Comparison of ENCODE assay signal across 13 cellular contexts in genomic region chr11:413120-414081, GRCh38. TPM values are rescaled to one million over a fixed set of nuclear protein-coding genes. Genes with fewer than 3 reads are reported as not detected.
DNase-seq lines count a peak whose midpoint lies in the region; ATAC-seq and TF ChIP-seq lines count a peak whose summit lies in the region.
"Had no signal": no experiment of that assay in that cellular context is flagged by ENCODE, and none has a peak within 500 bp of the region (broad histone marks: within the 10 kb centered on the region; RNA-seq: fewer than 3 reads in every experiment).

No MANE protein-coding gene starts in this region.

- no peaks in the 10 kb centered on the region for H3K36me3 ChIP-seq in GM06990 (ENCODE audit: control insufficient read depth, insufficient read depth, low read length)

- ATAC-seq in activated CD8-positive, alpha-beta T cell treated with anti-CD3 and anti-CD28 coated beads for 36 hours: no peak
- peak in 1 of 3 donors; percentile 28 for ATAC-seq in natural killer cell
- no peak for ATAC-seq in HG02870 (IDR thresholded peaks at IDR 0.05; ENCODE audit: unreplicated experiment)

- H3K9me3 Mint-ChIP-seq in activated CD8-positive, alpha-beta T cell treated with anti-CD3 and anti-CD28 coated beads for 36 hours: no peaks in the 10 kb centered on the region
- H3K9me3 Mint-ChIP-seq in natural killer cell (no peaks in the 10 kb centered on the region), progenitor cell of endocrine pancreas (ENCODE audit: low read depth) (no peaks in the 10 kb centered on the region)

- H3K27me3 Mint-ChIP-seq in activated CD8-positive, alpha-beta T cell treated with anti-CD3 and anti-CD28 coated beads for 36 hours: no peaks in the 10 kb centered on the region
- H3K27me3 Mint-ChIP-seq in natural killer cell (ENCODE audit: low read depth in 2 of 2) (no peaks in the 10 kb centered on the region), progenitor cell of endocrine pancreas (peaks cover 4% of the 10 kb centered on the region)

- no peak for TF ChIP-seq CTCF in GM06990 (IDR thresholded peaks at IDR 0.05; ENCODE audit: insufficient read depth, low read length, poor library complexity, severe bottlenecking)
- TF ChIP-seq CTCF in activated CD8-positive, alpha-beta T cell treated with anti-CD3 and anti-CD28 coated beads for 36 hours (IDR thresholded peaks at IDR 0.05): no peak
- no peak for TF ChIP-seq CTCF in natural killer cell (IDR thresholded peaks at IDR 0.05)
- TF ChIP-seq CTCF in progenitor cell of endocrine pancreas (IDR thresholded peaks at IDR 0.05; ENCODE audit: unreplicated experiment): no peak

- no peaks in the 10 kb centered on the region; the same call in 1 of the 2 replicates for H3K27me3 ChIP-seq in GM06990 (replicated peaks; ENCODE audit: control insufficient read depth, insufficient read depth, low read length)

- peak overlapping the region; percentile 12 for H3K4me3 Mint-ChIP-seq in activated CD8-positive, alpha-beta T cell treated with anti-CD3 and anti-CD28 coated beads for 36 hours
- H3K4me3 Mint-ChIP-seq in natural killer cell: peak overlapping the region; percentile 96
- no peak overlapping the region for H3K4me3 Mint-ChIP-seq in progenitor cell of endocrine pancreas (ENCODE audit: low read depth)

- intact Hi-C loops in activated CD8-positive, alpha-beta T cell treated with anti-CD3 and anti-CD28 coated beads for 36 hours (cut with micrococcal nuclease): no loop called here
- intact Hi-C loops in natural killer cell (cut with micrococcal nuclease): loop anchor here (2.0 kb wide), 1 partner anchor 37 kb away; the partner anchor contains the start of gene PTDSS2

- no peak overlapping the region for H3K4me3 ChIP-seq in GM06990 (replicated peaks; ENCODE audit: low read depth, low read length)

- POLR2A ChIA-PET in activated CD8-positive, alpha-beta T cell treated with anti-CD3 and anti-CD28 coated beads for 36 hours (lab: Charles Lee): interaction anchor here (0.6 to 1.7 kb wide), 3 partner anchors 30 to 159 kb away, joined by 3 to 4 read pairs (median 3); no protein-coding TSS in a partner anchor

- CTCF ChIA-PET in activated CD8-positive, alpha-beta T cell treated with anti-CD3 and anti-CD28 coated beads for 36 hours (lab: Charles Lee): interaction anchor here (1.1 to 3.7 kb wide), 4 partner anchors 35 to 206 kb away, joined by 3 to 24 read pairs (median 4); partner anchors contain the start of genes BET1L and RIC8A

- peak overlapping the region; percentile 42 for H3K27ac Mint-ChIP-seq in activated CD8-positive, alpha-beta T cell treated with anti-CD3 and anti-CD28 coated beads for 36 hours
- peak overlapping the region; percentile 63 to 67 for H3K27ac Mint-ChIP-seq in natural killer cell
- no peak overlapping the region for H3K27ac Mint-ChIP-seq in progenitor cell of endocrine pancreas

- H3K4me1 Mint-ChIP-seq in activated CD8-positive, alpha-beta T cell treated with anti-CD3 and anti-CD28 coated beads for 36 hours (ENCODE audit: low read depth): peaks cover 24% of the 10 kb centered on the region
- peaks cover 17 to 48% of the 10 kb centered on the region in 2 donors for H3K4me1 Mint-ChIP-seq in natural killer cell
- peaks cover 10% of the 10 kb centered on the region for H3K4me1 Mint-ChIP-seq in progenitor cell of endocrine pancreas (ENCODE audit: low read depth)

- DNase-seq in DMS79 treated with DMSO at 0.1 percent for 48 hours (lab: John Stamatoyannopoulos, UW): peak; percentile 24
- no peak for DNase-seq in DMS79 (lab: John Stamatoyannopoulos, UW)
- DNase-seq in GM06990 (ENCODE audit: extremely low read depth, insufficient read length): peak; percentile 9
- DNase-seq in activated CD8-positive, alpha-beta T cell treated with anti-CD3 and anti-CD28 coated beads for 36 hours: peak; percentile 42
- DNase-seq in natural killer cell: peak; percentile 15
- DNase-seq in progenitor cell of endocrine pancreas (ENCODE audit: low spot score, unreplicated experiment): no peak
- DNase-seq in NCI-H2107 treated with DMSO at 0.1 percent for 48 hours (lab: John Stamatoyannopoulos, UW; ENCODE audit: unreplicated experiment): no peak
- DNase-seq: activated gamma-delta T cell; NCI-H1694 treated with DMSO at 0.1 percent for 48 hours; stimulated activated CD4-positive, alpha-beta T cell treated with anti-CD3 and anti-CD28 coated beads, Interleukin-15, amount 100 ng/mL, for 24 hours had no signal

- no peaks in the 10 kb centered on the region for H3K36me3 Mint-ChIP-seq in activated CD8-positive, alpha-beta T cell treated with anti-CD3 and anti-CD28 coated beads for 36 hours (ENCODE audit: low read depth)
- no peaks in the 10 kb centered on the region for H3K36me3 Mint-ChIP-seq in natural killer cell
- no peaks in the 10 kb centered on the region for H3K36me3 Mint-ChIP-seq in progenitor cell of endocrine pancreas (ENCODE audit: insufficient read depth)

RNA-seq across cellular contexts. Expression of gene SIGIRR, which starts 1.4 kb away (rescaled TPM):
- total RNA-seq in activated CD8-positive, alpha-beta T cell treated with anti-CD3 and anti-CD28 coated beads for 36 hours: 10 to 100 TPM; 33.9 to 35.0 TPM
- total RNA-seq in natural killer cell: 100 to 1,000 TPM; 619 to 690 (median 666) TPM
- total RNA-seq in progenitor cell of endocrine pancreas: 111 and 117 TPM in 2 replicates

RNA-seq across cellular contexts. Expression of gene PKP3, which starts 19.4 kb away (rescaled TPM):
- under 1 TPM in 1 of 2 experiments, not detected in 1; 0.18 TPM for total RNA-seq in activated CD8-positive, alpha-beta T cell treated with anti-CD3 and anti-CD28 coated beads for 36 hours
- total RNA-seq in natural killer cell (under 1 TPM in 2 of 3 donors, not detected in 1; 0.29 to 0.56 TPM), progenitor cell of endocrine pancreas (55.9 and 56.9 TPM in 2 replicates)

RNA-seq across cellular contexts. Expression of gene ANO9, which starts 28.4 kb away (rescaled TPM):
- 10 to 100 TPM; 28.2 to 29.0 TPM for total RNA-seq in activated CD8-positive, alpha-beta T cell treated with anti-CD3 and anti-CD28 coated beads for 36 hours
- total RNA-seq in natural killer cell (10 to 100 TPM; 15.1 to 21.3 (median 15.1) TPM), progenitor cell of endocrine pancreas (31.0 and 34.6 TPM in 2 replicates)
- total RNA-seq: A172, fibroblast of lung had no signal

RNA-seq across cellular contexts. Expression of gene PTDSS2, which starts 36.7 kb away (rescaled TPM):
- 10 to 100 TPM; 17.4 to 18.0 TPM for total RNA-seq in activated CD8-positive, alpha-beta T cell treated with anti-CD3 and anti-CD28 coated beads for 36 hours
- total RNA-seq in natural killer cell (10 to 100 TPM; 21.5 to 25.1 (median 23.4) TPM), progenitor cell of endocrine pancreas (48.2 and 50.4 TPM in 2 replicates)

RNA-seq across cellular contexts. Expression of gene B4GALNT4, which starts 44.1 kb away (rescaled TPM):
- total RNA-seq in activated CD8-positive, alpha-beta T cell treated with anti-CD3 and anti-CD28 coated beads for 36 hours: 1 to 10 TPM; 1.5 to 3.4 TPM
- total RNA-seq in natural killer cell (1 to 10 TPM in 2 of 3 donors, under 1 TPM in 1; 0.66 to 1.5 (median 1.5) TPM), progenitor cell of endocrine pancreas (277 and 294 TPM in 2 replicates)

Comparison
In these comparisons a context has a peak if more than half of its experiments do, and no peak if none do; other contexts are left out.
1. DNase-seq: peak in DMS79 treated with DMSO at 0.1 percent for 48 hours (single experiment), GM06990 (single experiment), activated CD8-positive, alpha-beta T cell treated with anti-CD3 and anti-CD28 coated beads for 36 hours (single experiment) and natural killer cell (single experiment); none in DMS79 (single experiment), progenitor cell of endocrine pancreas (single experiment) and NCI-H2107 treated with DMSO at 0.1 percent for 48 hours (single experiment).
2. RNA of gene PKP3, which starts 19.4 kb away (total RNA-seq): 55.9 to 56.9 TPM in progenitor cell of endocrine pancreas; 0.18 TPM in activated CD8-positive, alpha-beta T cell treated with anti-CD3 and anti-CD28 coated beads for 36 hours and 0.29 to 0.56 TPM in natural killer cell; every median in the first group is over 10 times any median in the second.